1 cellular context compared by ENCODE assay signal in the genomic region with DNA sequence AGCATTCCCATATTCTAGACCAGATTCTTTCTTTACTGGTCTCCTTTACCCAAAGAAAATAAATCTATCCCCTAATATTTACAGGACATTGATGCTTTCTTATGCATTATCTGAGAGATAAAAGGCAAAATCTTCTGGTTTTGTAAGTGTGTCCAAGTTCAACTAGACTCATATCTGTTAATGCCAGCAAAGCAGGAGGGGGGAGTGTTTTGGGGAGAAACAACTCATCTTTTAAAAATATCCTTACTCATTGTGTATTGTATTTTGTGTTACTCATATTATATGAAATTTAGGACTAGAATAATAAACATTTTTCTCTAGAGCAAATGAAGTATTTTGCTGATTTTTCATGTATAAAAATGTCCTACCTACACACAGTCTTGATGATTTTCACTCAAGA.
TF ChIP-seq lines count a peak whose summit lies in the region.

No MANE protein-coding gene starts in this region.

TF ChIP-seq in IMR-90, 13 proteins besides CTCF, POLR2A, EP300 and RAD21:
- TF ChIP-seq MAFK (IDR thresholded peaks at IDR 0.05; ENCODE audit: low read depth, low read length): peak; percentile 48
- TF ChIP-seq NFE2L2 (IDR thresholded peaks at IDR 0.05; ENCODE audit: low read depth, low read length): peak; percentile 62
- TF ChIP-seq FOS (IDR thresholded peaks at IDR 0.05; ENCODE audit: low read depth, low read length): 0 out of 2 replicates have a peak, but pooled peaks have one; percentile 9
- no peak for TF ChIP-seq CHD1 (IDR thresholded peaks at IDR 0.05; ENCODE audit: low read depth, low read length)
- TF ChIP-seq MAZ (IDR thresholded peaks at IDR 0.05; ENCODE audit: borderline replicate concordance, low read depth, low read length): 0 out of 2 replicates have a peak, but pooled peaks have one; percentile 20
